In the genomic region with DNA sequence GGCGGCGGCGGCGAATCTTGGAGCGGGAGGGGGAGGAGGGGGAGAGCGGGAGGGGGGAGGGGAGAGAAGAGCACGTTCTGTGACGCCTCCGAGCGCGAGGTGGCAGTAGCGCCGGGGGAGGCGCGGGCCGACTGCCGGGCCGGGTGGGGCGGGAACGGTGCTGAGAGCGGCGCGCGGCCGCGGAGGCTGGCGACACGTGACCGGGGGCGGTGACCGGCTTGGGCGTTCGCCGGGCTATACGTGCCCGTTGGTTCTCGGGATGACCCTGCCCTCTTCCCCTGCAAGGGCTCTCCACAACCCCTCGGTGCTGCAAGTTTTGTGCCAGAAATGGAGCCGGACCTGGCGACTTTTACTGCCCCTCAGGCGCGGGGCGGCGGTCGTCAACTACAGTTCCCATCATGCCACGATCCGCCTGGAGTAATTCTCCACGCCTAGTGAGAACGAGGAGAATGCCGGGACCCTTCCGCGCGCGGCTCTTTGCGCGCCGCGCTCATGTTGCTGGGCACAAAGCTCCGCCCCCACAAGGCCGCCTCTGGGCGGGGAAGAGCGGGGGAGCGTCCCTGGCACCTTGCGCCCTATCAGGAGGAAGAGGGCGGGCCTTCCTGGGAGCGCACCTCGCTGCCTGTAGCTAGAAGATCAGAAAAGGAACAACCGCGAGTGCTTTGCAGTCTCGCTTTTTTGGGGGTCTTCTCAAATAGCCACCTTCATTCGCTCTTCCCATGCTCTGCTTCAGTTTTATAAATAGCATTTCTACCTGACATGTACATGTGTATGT, we compare ENCODE assay signal across 8 cellular contexts. TPM values are rescaled to one million over a fixed set of nuclear protein-coding genes. Genes with fewer than 3 reads are reported as not detected.
DNase-seq lines count a peak whose midpoint lies in the region; ATAC-seq and TF ChIP-seq lines count a peak whose summit lies in the region.

A gene with protein sequence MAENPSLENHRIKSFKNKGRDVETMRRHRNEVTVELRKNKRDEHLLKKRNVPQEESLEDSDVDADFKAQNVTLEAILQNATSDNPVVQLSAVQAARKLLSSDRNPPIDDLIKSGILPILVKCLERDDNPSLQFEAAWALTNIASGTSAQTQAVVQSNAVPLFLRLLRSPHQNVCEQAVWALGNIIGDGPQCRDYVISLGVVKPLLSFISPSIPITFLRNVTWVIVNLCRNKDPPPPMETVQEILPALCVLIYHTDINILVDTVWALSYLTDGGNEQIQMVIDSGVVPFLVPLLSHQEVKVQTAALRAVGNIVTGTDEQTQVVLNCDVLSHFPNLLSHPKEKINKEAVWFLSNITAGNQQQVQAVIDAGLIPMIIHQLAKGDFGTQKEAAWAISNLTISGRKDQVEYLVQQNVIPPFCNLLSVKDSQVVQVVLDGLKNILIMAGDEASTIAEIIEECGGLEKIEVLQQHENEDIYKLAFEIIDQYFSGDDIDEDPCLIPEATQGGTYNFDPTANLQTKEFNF (minus strand): TSS at position 133 of the 775 bp plus-strand sequence. CDS start 176 bp downstream, outside the sequence.

- peaks cover 8% of the 10 kb centered on the region for H3K27me3 Mint-ChIP-seq in T-helper 2 cell treated with Interferon-gamma antibody and Interleukin-4, amounts not matched to agents 5 μg/mL and 100 μg/mL, for 36 hours (ENCODE audit: low read depth)

- peak within 1 kb of the TSS; percentile 81 to 100 for H3K4me3 ChIP-seq in ascending aorta
- H3K4me3 ChIP-seq in right cardiac atrium (ENCODE audit: low read length): peak within 1 kb of the TSS; percentile 80
- peak within 1 kb of the TSS; percentile 82 to 92 for H3K4me3 ChIP-seq in vagina

- H3K4me1 ChIP-seq in ascending aorta: peaks cover 0 to 12% of the 10 kb centered on the region in 2 donors
- no peaks in the 10 kb centered on the region for H3K4me1 ChIP-seq in right cardiac atrium (ENCODE audit: control insufficient read depth, insufficient read depth, low read length)
- H3K4me1 ChIP-seq in vagina: peaks cover 35% of the 10 kb centered on the region

- ATAC-seq in GM18505 (IDR thresholded peaks at IDR 0.05; ENCODE audit: unreplicated experiment) (peak; percentile 87), HG02973 (IDR thresholded peaks at IDR 0.05; ENCODE audit: unreplicated experiment) (peak; percentile 84), right cardiac atrium (peak; percentile 98)

- no peaks in the 10 kb centered on the region for H3K9me3 Mint-ChIP-seq in T-helper 2 cell treated with Interferon-gamma antibody and Interleukin-4, amounts not matched to agents 5 μg/mL and 100 μg/mL, for 36 hours

- TF ChIP-seq CTCF in ascending aorta (IDR thresholded peaks at IDR 0.05) (peak in 2 of 3 experiments; percentile 11 to 16), vagina (IDR thresholded peaks at IDR 0.05) (no peak)

- intact Hi-C loops in ascending aorta (cut with DNase I) (loop anchor here (1.0 to 5.0 kb wide), 7 partner anchors 101 to 1660 kb away; a partner anchor contains a TSS), right cardiac atrium (cut with DNase I) (loop anchor here in 2 of 4 donors (5.0 to 10.0 kb wide), 2 partner anchors 52 to 100 kb away; a partner anchor contains a TSS), vagina (cut with DNase I) (no loop called here)

- H3K27ac ChIP-seq in ascending aorta (peak within 1 kb of the TSS; percentile 90 to 99), right cardiac atrium (ENCODE audit: low read length) (peak within 1 kb of the TSS; percentile 98), vagina (peak within 1 kb of the TSS; percentile 91)

- peak; percentile 96 to 98 for DNase-seq in NCI-H1930 (lab: John Stamatoyannopoulos, UW)
- DNase-seq in T-helper 2 cell treated with Interferon-gamma antibody and Interleukin-4, amounts not matched to agents 5 μg/mL and 100 μg/mL, for 36 hours (ENCODE audit: low spot score): peak; percentile 93
- DNase-seq in ascending aorta (ENCODE audit: low spot score in 2 of 2): peak; percentile 87 to 97
- DNase-seq in right cardiac atrium: peak; percentile 97 to 99 (median 99)
- peak; percentile 97 for DNase-seq in putamen (ENCODE audit: low spot score)
- peak; percentile 97 to 98 for DNase-seq in vagina (ENCODE audit: extremely low spot score in 2 of 2)

- peak within 1 kb of the TSS; percentile 95 for H3K4me3 Mint-ChIP-seq in T-helper 2 cell treated with Interferon-gamma antibody and Interleukin-4, amounts not matched to agents 5 μg/mL and 100 μg/mL, for 36 hours

- H3K4me1 Mint-ChIP-seq in T-helper 2 cell treated with Interferon-gamma antibody and Interleukin-4, amounts not matched to agents 5 μg/mL and 100 μg/mL, for 36 hours (ENCODE audit: low read depth): peaks cover 31% of the 10 kb centered on the region

- under 1% methylated on average over 69 of the region's 71 CpGs for WGBS in right cardiac atrium

- no peaks in the 10 kb centered on the region for H3K36me3 ChIP-seq in ascending aorta
- H3K36me3 ChIP-seq in vagina: no peaks in the 10 kb centered on the region

- peak; percentile 72 for TF ChIP-seq POLR2A in GM18505 (IDR thresholded peaks at IDR 0.05; ENCODE audit: borderline replicate concordance, extremely low read depth, insufficient read depth, insufficient read length)
- TF ChIP-seq POLR2A in vagina (IDR thresholded peaks at IDR 0.05): peak in 1 of 2 donors; percentile 39

- no peaks in the 10 kb centered on the region for H3K9me3 ChIP-seq in ascending aorta
- no peaks in the 10 kb centered on the region for H3K9me3 ChIP-seq in right cardiac atrium (ENCODE audit: control insufficient read depth, low read length)
- no peaks in the 10 kb centered on the region for H3K9me3 ChIP-seq in vagina

- H3K27ac Mint-ChIP-seq in T-helper 2 cell treated with Interferon-gamma antibody and Interleukin-4, amounts not matched to agents 5 μg/mL and 100 μg/mL, for 36 hours: peak within 1 kb of the TSS; percentile 93

- peaks cover 18% of the 10 kb centered on the region for H3K36me3 Mint-ChIP-seq in T-helper 2 cell treated with Interferon-gamma antibody and Interleukin-4, amounts not matched to agents 5 μg/mL and 100 μg/mL, for 36 hours (ENCODE audit: low read depth)

- H3K27me3 ChIP-seq in ascending aorta (no peaks in the 10 kb centered on the region), right cardiac atrium (ENCODE audit: control insufficient read depth, insufficient read depth) (no peaks in the 10 kb centered on the region), vagina (no peaks in the 10 kb centered on the region)

RNA-seq across cellular contexts. Expression of the gene that starts here (rescaled TPM):
- total RNA-seq in ascending aorta (5.9 TPM), right cardiac atrium (10 to 100 TPM; 45.5 to 59.1 (median 56.5) TPM), vagina (17.2 TPM)
- 30.0 TPM for polyA plus RNA-seq in right cardiac atrium

Comparison
In these comparisons a context has a peak if more than half of its experiments do, and no peak if none do; other contexts are left out.
1. Peak in every context shown above with its lines: DNase-seq, ATAC-seq, H3K4me3 ChIP-seq and H3K27ac ChIP-seq.
2. CTCF ChIP-seq: peak in ascending aorta (2 of 3); none in vagina (0 of 3).